1 cellular context compared by ENCODE assay signal in the genomic region with DNA sequence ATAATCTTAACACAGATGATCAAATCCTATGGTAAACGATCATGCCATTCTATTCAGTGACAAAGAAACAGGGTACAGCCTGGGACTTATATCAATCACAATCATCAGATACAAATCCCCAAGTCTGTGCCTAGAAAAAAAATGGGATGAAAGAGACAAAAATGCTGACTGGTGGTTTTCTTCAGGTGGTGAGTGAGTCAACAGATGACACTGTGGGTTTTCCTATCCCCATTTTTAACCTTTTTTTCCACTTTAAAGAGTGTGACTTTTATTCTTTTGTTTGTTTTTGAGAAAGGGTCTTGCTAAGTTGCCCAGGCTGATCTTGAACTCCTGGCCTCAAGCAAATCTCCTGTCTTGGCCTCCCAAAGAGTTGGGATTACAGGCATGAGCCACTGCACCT.
TF ChIP-seq lines count a peak whose summit lies in the region.

No MANE protein-coding gene starts in this region.

TF ChIP-seq in K562, 482 proteins besides CTCF, POLR2A, EP300 and RAD21:
- TF ChIP-seq BRD9 (IDR thresholded peaks at IDR 0.05; ENCODE audit: low read depth, partially characterized antibody) = no peak
- no peak for TF ChIP-seq CSDE1 (IDR thresholded peaks at IDR 0.05)
- TF ChIP-seq MAFK (IDR thresholded peaks at IDR 0.05; ENCODE audit: low read length) = peak; percentile 99
- TF ChIP-seq SMAD2 (IDR thresholded peaks at IDR 0.05; ENCODE audit: low read depth, low read length) = no peak
- TF ChIP-seq MAFF (IDR thresholded peaks at IDR 0.05; ENCODE audit: low read length) = peak; percentile 99
- TF ChIP-seq ZNF384 (IDR thresholded peaks at IDR 0.05; ENCODE audit: low read depth, low read length) = no peak
- no peak for TF ChIP-seq HDAC2 (IDR thresholded peaks at IDR 0.05)
- no peak for TF ChIP-seq HCFC1 (IDR thresholded peaks at IDR 0.05; ENCODE audit: low read depth, low read length)
- peak; percentile 61 for TF ChIP-seq RBM25 (IDR thresholded peaks at IDR 0.05; ENCODE audit: low read depth, low read length, severe bottlenecking)
- TF ChIP-seq CEBPG (CRISPR knock-in tag; IDR thresholded peaks at IDR 0.05) = no peak
- no peak for TF ChIP-seq CEBPG (tag; conservative IDR thresholded peaks at IDR 0.05 in 1 of 2, IDR thresholded peaks at IDR 0.05 in 1 of 2)
TF ChIP-seq in K562: peak in this region for 3.
